ENCODE assay signal across 14 cellular contexts in genomic region chr7:142787034-142787768, GRCh38. TPM values are rescaled to one million over a fixed set of nuclear protein-coding genes. Genes with fewer than 3 reads are reported as not detected.
A peak's percentile ranks its signal among the peaks of the same experiment; 100 is the strongest.
DNase-seq lines count a peak whose midpoint lies in the region; ATAC-seq and TF ChIP-seq lines count a peak whose summit lies in the region.
"Had no signal": no experiment of that assay in that cellular context is flagged by ENCODE, and none has a peak within 500 bp of the region (broad histone marks: within the 10 kb centered on the region; RNA-seq: fewer than 3 reads in every experiment).

No MANE protein-coding gene starts in this region.

- H3K9ac ChIP-seq in duodenal mucosa (ENCODE audit: low read depth in 1 of 2, low read length in 2 of 2) = peak overlapping the region in 1 of 2 donors; percentile 25

- CTCF ChIA-PET in activated B cell treated with CpG ODN at 0.5 μM for 24 hours (lab: Charles Lee) = interaction anchor here (1.2 to 21.3 kb wide), 4 partner anchors 9 to 133 kb away, joined by 5 to 571 read pairs (median 58); no protein-coding TSS in a partner anchor
- CTCF ChIA-PET in HEK293T (lab: Yijun Ruan, JAX) = interaction anchor here (1.1 kb wide), 1 partner anchor 183 kb away, joined by 5 read pairs; no protein-coding TSS in a partner anchor

- H3K27ac ChIP-seq in duodenal mucosa (ENCODE audit: low read depth, low read length) = peak overlapping the region; percentile 2
- H3K27ac ChIP-seq: SK-N-MC had no signal

- POLR2A ChIA-PET in activated B cell treated with CpG ODN at 0.5 μM for 24 hours (lab: Charles Lee) (interaction anchor here (8.2 to 20.4 kb wide), 2 partner anchors 11 to 22 kb away, joined by 325 to 1916 read pairs; no protein-coding TSS in a partner anchor), HEK293T (lab: Yijun Ruan, JAX) (no interaction called here)

- no peaks in the 10 kb centered on the region for H3K36me3 ChIP-seq in duodenal mucosa (ENCODE audit: control insufficient read depth in 1 of 2, insufficient read depth in 2 of 2, low read length in 2 of 2)

- H3K27me3 ChIP-seq in duodenal mucosa (ENCODE audit: control insufficient read depth in 1 of 2, insufficient read depth in 2 of 2, low read length in 2 of 2) = peaks cover 0 to 1% of the 10 kb centered on the region in 2 donors

- no peaks in the 10 kb centered on the region for H3K27me3 Mint-ChIP-seq in activated B cell treated with CpG ODN at 0.5 μM for 24 hours
- no peaks in the 10 kb centered on the region for H3K27me3 Mint-ChIP-seq in stimulated activated memory B cell treated with anti-CD40 and anti-IgM and Interleukin-4, amounts not matched to agents 10 μg/mL and 1 μg/mL and 100 μg/mL, for 72 hours

- no peaks in the 10 kb centered on the region for H3K36me3 Mint-ChIP-seq in activated B cell treated with CpG ODN at 0.5 μM for 24 hours (ENCODE audit: low read depth)
- H3K36me3 Mint-ChIP-seq in stimulated activated memory B cell treated with anti-CD40 and anti-IgM and Interleukin-4, amounts not matched to agents 10 μg/mL and 1 μg/mL and 100 μg/mL, for 72 hours = no peaks in the 10 kb centered on the region
- H3K36me3 Mint-ChIP-seq: brain had no signal

- no peaks in the 10 kb centered on the region for H3K9me3 Mint-ChIP-seq in activated B cell treated with CpG ODN at 0.5 μM for 24 hours
- no peaks in the 10 kb centered on the region for H3K9me3 Mint-ChIP-seq in stimulated activated memory B cell treated with anti-CD40 and anti-IgM and Interleukin-4, amounts not matched to agents 10 μg/mL and 1 μg/mL and 100 μg/mL, for 72 hours

- ATAC-seq in activated B cell treated with CpG ODN at 0.5 μM for 24 hours (ENCODE audit: low read depth) = no peak
- no peak for ATAC-seq in stimulated activated memory B cell treated with anti-CD40 and anti-IgM and Interleukin-4, amounts not matched to agents 10 μg/mL and 1 μg/mL and 100 μg/mL, for 72 hours
- no peak for ATAC-seq in GM21423 (IDR thresholded peaks at IDR 0.05; ENCODE audit: unreplicated experiment)
- ATAC-seq: GM23338 had no signal

- peaks cover 64% of the 10 kb centered on the region for H3K4me1 Mint-ChIP-seq in activated B cell treated with CpG ODN at 0.5 μM for 24 hours
- H3K4me1 Mint-ChIP-seq in stimulated activated memory B cell treated with anti-CD40 and anti-IgM and Interleukin-4, amounts not matched to agents 10 μg/mL and 1 μg/mL and 100 μg/mL, for 72 hours = peaks cover 69% of the 10 kb centered on the region

- no peaks in the 10 kb centered on the region for H3K9me3 ChIP-seq in duodenal mucosa (ENCODE audit: control insufficient read depth in 1 of 2, low read length in 2 of 2)

- no peak overlapping the region for H3K4me3 Mint-ChIP-seq in activated B cell treated with CpG ODN at 0.5 μM for 24 hours
- H3K4me3 Mint-ChIP-seq in stimulated activated memory B cell treated with anti-CD40 and anti-IgM and Interleukin-4, amounts not matched to agents 10 μg/mL and 1 μg/mL and 100 μg/mL, for 72 hours = no peak overlapping the region
- H3K4me3 Mint-ChIP-seq: brain, GM23338 had no signal

- no peaks in the 10 kb centered on the region for H3K4me1 ChIP-seq in duodenal mucosa (ENCODE audit: control insufficient read depth in 1 of 2, insufficient read depth in 2 of 2, low read length in 2 of 2)

- intact Hi-C loops in activated B cell treated with CpG ODN at 0.5 μM for 24 hours (cut with micrococcal nuclease) = no loop called here

- peak overlapping the region; percentile 36 for H3K27ac Mint-ChIP-seq in activated B cell treated with CpG ODN at 0.5 μM for 24 hours
- H3K27ac Mint-ChIP-seq in stimulated activated memory B cell treated with anti-CD40 and anti-IgM and Interleukin-4, amounts not matched to agents 10 μg/mL and 1 μg/mL and 100 μg/mL, for 72 hours = peak overlapping the region; percentile 99
- H3K27ac Mint-ChIP-seq: brain, GM23338 had no signal

- H3K4me3 ChIP-seq in duodenal mucosa (ENCODE audit: low read depth in 1 of 2, low read length in 2 of 2) = no peak overlapping the region
- H3K4me3 ChIP-seq: GM23338, lung, SK-N-MC had no signal

- DNase-seq in activated T-cell treated with anti-CD3 and anti-CD28 coated beads, Interleukin-2, amount 50 U/mL, for 1 hour = peak; percentile 40
- DNase-seq in activated T-cell treated with anti-CD3 and anti-CD28 coated beads for 4 hours (no peak), activated B cell treated with CpG ODN at 0.5 μM for 24 hours (no peak), HEK293T (ENCODE audit: extremely low spot score) (no peak)
- DNase-seq in effector CD4-positive, alpha-beta T cell = no peak
- DNase-seq: stimulated activated naive CD4-positive, alpha-beta T cell treated with Interleukin-2 at 50 U/mL for 16 hours had no signal

- no peak for TF ChIP-seq CTCF in activated B cell treated with CpG ODN at 0.5 μM for 24 hours (IDR thresholded peaks at IDR 0.05)

TF ChIP-seq in HEK293T, 16 proteins besides CTCF, POLR2A, EP300 and RAD21:
- no peak for TF ChIP-seq SUZ12 (IDR thresholded peaks at IDR 0.05)
- no peak for TF ChIP-seq NFRKB (IDR thresholded peaks at IDR 0.05)
- TF ChIP-seq ARNT (IDR thresholded peaks at IDR 0.05) = no peak
- no peak for TF ChIP-seq TARDBP (IDR thresholded peaks at IDR 0.05)
- no peak for TF ChIP-seq FOXK2 (IDR thresholded peaks at IDR 0.05)
- TF ChIP-seq LEF1 (IDR thresholded peaks at IDR 0.05; ENCODE audit: borderline replicate concordance) = no peak
- TF ChIP-seq CTBP1 (IDR thresholded peaks at IDR 0.05; ENCODE audit: borderline replicate concordance) = no peak
- no peak for TF ChIP-seq SP1 (IDR thresholded peaks at IDR 0.05)
- no peak for TF ChIP-seq ELF4 (IDR thresholded peaks at IDR 0.05)
- TF ChIP-seq FOXM1 (IDR thresholded peaks at IDR 0.05; ENCODE audit: borderline replicate concordance) = no peak

RNA-seq across cellular contexts. Expression of gene PRSS2, which starts 16.4 kb away (rescaled TPM):
- not detected in 2 replicates for total RNA-seq in activated B cell treated with CpG ODN at 0.5 μM for 24 hours
- total RNA-seq: GM23338 had no signal

RNA-seq across cellular contexts. Expression of gene PRSS1, which starts 37.9 kb away (rescaled TPM):
- total RNA-seq in activated B cell treated with CpG ODN at 0.5 μM for 24 hours = not detected in 2 replicates
- total RNA-seq: GM23338, omental fat pad had no signal
